Comparison of ENCODE assay signal across 11 cellular contexts in genomic region chr13:75368167-75368566, GRCh38.
DNase-seq lines count a peak whose midpoint lies in the region; ATAC-seq, FAIRE-seq and TF ChIP-seq lines count a peak whose summit lies in the region.
"Had no signal": no experiment of that assay in that cellular context is flagged by ENCODE, and none has a peak within 500 bp of the region (broad histone marks: within the 10 kb centered on the region; RNA-seq: fewer than 3 reads in every experiment).

No MANE protein-coding gene starts in this region.

- no peak for ATAC-seq in naive thymus-derived CD4-positive, alpha-beta T cell
- no peak for ATAC-seq in HG03045 (IDR thresholded peaks at IDR 0.05; ENCODE audit: unreplicated experiment)

- no peaks in the 10 kb centered on the region for H3K27me3 ChIP-seq in testis
- no peaks in the 10 kb centered on the region for H3K27me3 ChIP-seq in naive thymus-derived CD4-positive, alpha-beta T cell (ENCODE audit: control insufficient read depth in 2 of 2, insufficient read depth in 2 of 2, low read length in 2 of 2)

- in situ Hi-C loops in astrocyte of the spinal cord (cut with HindIII; ENCODE audit: low sequenced_read_pairs), result no loop called here

- no peak for DNase-seq in activated naive CD8-positive, alpha-beta T cell treated with anti-CD3 and anti-CD28 coated beads for 36 hours
- DNase-seq in astrocyte of the spinal cord (ENCODE audit: low read depth, low spot score) (peak; percentile 96), kidney (no peak), testis (peak; percentile 37), SW480 (ENCODE audit: low spot score) (no peak)
- DNase-seq in naive thymus-derived CD4-positive, alpha-beta T cell, result no peak
- DNase-seq: NK-92 treated with Interleukin-12 subunit alpha and Interleukin-12 subunit beta, amount 100 ng/mL, for 24 hours; stimulated activated CD4-positive, alpha-beta T cell treated with anti-CD3 and anti-CD28 coated beads, Interleukin-1b, Interleukin-23, amount 100 ng/mL, for 48 hours had no signal

- H3K27ac ChIP-seq in kidney (ENCODE audit: low read depth in 2 of 2, low read length in 2 of 2), result peak overlapping the region; percentile 39 to 71
- peak overlapping the region; percentile 4 to 52 for H3K27ac ChIP-seq in testis
- no peak overlapping the region for H3K27ac ChIP-seq in naive thymus-derived CD4-positive, alpha-beta T cell (ENCODE audit: low read depth, low read length)
- H3K27ac ChIP-seq: C4-2B had no signal

- intact Hi-C loops in kidney (cut with DNase I), result no loop called here
- intact Hi-C loops in testis (cut with DNase I; ENCODE audit: low total_unique reads), result no loop called here
- intact Hi-C loops in naive thymus-derived CD4-positive, alpha-beta T cell (cut with micrococcal nuclease), result loop anchor here in 1 of 2 donors (5.0 kb wide), 3 partner anchors 269 to 1081 kb away; partner anchors contain the start of gene LMO7

- no peaks in the 10 kb centered on the region for H3K9me3 Mint-ChIP-seq in activated naive CD8-positive, alpha-beta T cell (ENCODE audit: low read depth)
- H3K9me3 Mint-ChIP-seq in activated naive CD8-positive, alpha-beta T cell treated with anti-CD3 and anti-CD28 coated beads for 36 hours, result no peaks in the 10 kb centered on the region
- H3K9me3 Mint-ChIP-seq in naive thymus-derived CD4-positive, alpha-beta T cell, result no peaks in the 10 kb centered on the region

- POLR2A ChIA-PET in naive thymus-derived CD4-positive, alpha-beta T cell (lab: Charles Lee), result no interaction called here

- H3K36me3 ChIP-seq in kidney (ENCODE audit: control insufficient read depth in 1 of 2, insufficient read depth in 2 of 2, low read length in 2 of 2), result no peaks in the 10 kb centered on the region
- no peaks in the 10 kb centered on the region for H3K36me3 ChIP-seq in testis (ENCODE audit: low read depth, missing control alignments)
- H3K36me3 ChIP-seq in naive thymus-derived CD4-positive, alpha-beta T cell (ENCODE audit: control insufficient read depth in 2 of 3, insufficient read depth in 3 of 3, low read length in 3 of 3), result no peaks in the 10 kb centered on the region

- H3K4me1 ChIP-seq in kidney (ENCODE audit: control insufficient read depth in 1 of 2, insufficient read depth in 1 of 2, low read depth in 1 of 2, low read length in 2 of 2) (peaks cover 7 to 26% of the 10 kb centered on the region in 2 donors), testis (peaks cover 6% of the 10 kb centered on the region)
- H3K4me1 ChIP-seq in naive thymus-derived CD4-positive, alpha-beta T cell (ENCODE audit: control insufficient read depth in 2 of 2, insufficient read depth in 2 of 2, low read length in 2 of 2), result no peaks in the 10 kb centered on the region

- TF ChIP-seq CTCF in astrocyte of the spinal cord (IDR thresholded peaks at IDR 0.05; ENCODE audit: low read depth, low read length), result no peak
- no peak for TF ChIP-seq CTCF in kidney (IDR thresholded peaks at IDR 0.05; ENCODE audit: borderline replicate concordance, extremely low read depth, insufficient read depth)
- no peak for TF ChIP-seq CTCF in testis (IDR thresholded peaks at IDR 0.05)

- 31 to 39% methylated on average over 3 of the region's 3 CpGs for WGBS in testis, 2 donors

- H3K27me3 Mint-ChIP-seq in activated naive CD8-positive, alpha-beta T cell, result no peaks in the 10 kb centered on the region
- peaks cover 6% of the 10 kb centered on the region for H3K27me3 Mint-ChIP-seq in activated naive CD8-positive, alpha-beta T cell treated with anti-CD3 and anti-CD28 coated beads for 36 hours
- H3K27me3 Mint-ChIP-seq in naive thymus-derived CD4-positive, alpha-beta T cell, result peaks cover 0 to 8% (median 0%) of the 10 kb centered on the region in 5 donors

- no peaks in the 10 kb centered on the region for H3K36me3 Mint-ChIP-seq in activated naive CD8-positive, alpha-beta T cell
- no peaks in the 10 kb centered on the region for H3K36me3 Mint-ChIP-seq in activated naive CD8-positive, alpha-beta T cell treated with anti-CD3 and anti-CD28 coated beads for 36 hours
- no peaks in the 10 kb centered on the region for H3K36me3 Mint-ChIP-seq in naive thymus-derived CD4-positive, alpha-beta T cell

- CTCF ChIA-PET in naive thymus-derived CD4-positive, alpha-beta T cell (lab: Charles Lee), result no interaction called here

- peaks cover 35% of the 10 kb centered on the region for H3K4me1 Mint-ChIP-seq in activated naive CD8-positive, alpha-beta T cell (ENCODE audit: low read depth)
- H3K4me1 Mint-ChIP-seq in activated naive CD8-positive, alpha-beta T cell treated with anti-CD3 and anti-CD28 coated beads for 36 hours, result peaks cover 26% of the 10 kb centered on the region
- peaks cover 0 to 25% (median 0%) of the 10 kb centered on the region in 7 donors for H3K4me1 Mint-ChIP-seq in naive thymus-derived CD4-positive, alpha-beta T cell

- no peak for TF ChIP-seq POLR2A in testis (IDR thresholded peaks at IDR 0.05)

- H3K4me3 ChIP-seq in astrocyte of the spinal cord (ENCODE audit: low read depth, low read length) (no peak overlapping the region), kidney (ENCODE audit: low read length in 2 of 2) (no peak overlapping the region), testis (no peak overlapping the region)
- H3K4me3 ChIP-seq in naive thymus-derived CD4-positive, alpha-beta T cell (ENCODE audit: low read length), result no peak overlapping the region

- FAIRE-seq in kidney (lab: Jason Lieb, UNC), result peak; percentile 39

- H3K27ac Mint-ChIP-seq in activated naive CD8-positive, alpha-beta T cell, result peak overlapping the region; percentile 30
- H3K27ac Mint-ChIP-seq in activated naive CD8-positive, alpha-beta T cell treated with anti-CD3 and anti-CD28 coated beads for 36 hours, result no peak overlapping the region
- H3K27ac Mint-ChIP-seq in naive thymus-derived CD4-positive, alpha-beta T cell, result no peak overlapping the region

- H3K4me3 Mint-ChIP-seq in activated naive CD8-positive, alpha-beta T cell, result no peak overlapping the region
- H3K4me3 Mint-ChIP-seq in activated naive CD8-positive, alpha-beta T cell treated with anti-CD3 and anti-CD28 coated beads for 36 hours, result no peak overlapping the region
- H3K4me3 Mint-ChIP-seq in naive thymus-derived CD4-positive, alpha-beta T cell, result no peak overlapping the region

- H3K9me3 ChIP-seq in kidney (ENCODE audit: control insufficient read depth in 1 of 2, low read length in 2 of 2), result no peaks in the 10 kb centered on the region
- H3K9me3 ChIP-seq in testis, result no peaks in the 10 kb centered on the region
- no peaks in the 10 kb centered on the region for H3K9me3 ChIP-seq in naive thymus-derived CD4-positive, alpha-beta T cell (ENCODE audit: control insufficient read depth in 2 of 3, low read length in 3 of 3)

- no peak overlapping the region for H3K9ac ChIP-seq in kidney (ENCODE audit: low read length in 2 of 2)

Comparison
In these comparisons a context has a peak if more than half of its experiments do, and no peak if none do; other contexts are left out.
1. DNase-seq: peak in astrocyte of the spinal cord (single experiment) and testis (single experiment); none in activated naive CD8-positive, alpha-beta T cell treated with anti-CD3 and anti-CD28 coated beads for 36 hours (single experiment), kidney (single experiment), naive thymus-derived CD4-positive, alpha-beta T cell (0 of 9) and SW480 (single experiment).